Comparison of ENCODE assay signal across 8 cellular contexts in genomic region chr17:9291912-9292562, GRCh38.
DNase-seq lines count a peak whose midpoint lies in the region; ATAC-seq and TF ChIP-seq lines count a peak whose summit lies in the region.

No MANE protein-coding gene starts in this region.

- POLR2A ChIA-PET in CD8-positive, alpha-beta T cell (lab: Charles Lee), result no interaction called here
- POLR2A ChIA-PET in activated CD4-positive, alpha-beta T cell treated with anti-CD3 and anti-CD28 coated beads, Interleukin-2, amount 10 ng/mL, durations not matched to agents 7 days and 5 days (lab: Charles Lee), result no interaction called here
- POLR2A ChIA-PET in naive thymus-derived CD8-positive, alpha-beta T cell (lab: Charles Lee), result no interaction called here

- H3K27me3 Mint-ChIP-seq in CD8-positive, alpha-beta T cell (ENCODE audit: low read depth), result no peaks in the 10 kb centered on the region
- no peaks in the 10 kb centered on the region for H3K27me3 Mint-ChIP-seq in activated CD4-positive, alpha-beta T cell treated with anti-CD3 and anti-CD28 coated beads, Interleukin-2, amount 10 ng/mL, durations not matched to agents 7 days and 5 days
- no peaks in the 10 kb centered on the region for H3K27me3 Mint-ChIP-seq in naive thymus-derived CD8-positive, alpha-beta T cell

- no peaks in the 10 kb centered on the region for H3K9me3 Mint-ChIP-seq in CD8-positive, alpha-beta T cell
- no peaks in the 10 kb centered on the region for H3K9me3 Mint-ChIP-seq in activated CD4-positive, alpha-beta T cell treated with anti-CD3 and anti-CD28 coated beads, Interleukin-2, amount 10 ng/mL, durations not matched to agents 7 days and 5 days
- no peaks in the 10 kb centered on the region for H3K9me3 Mint-ChIP-seq in naive thymus-derived CD8-positive, alpha-beta T cell

- no peak overlapping the region for H3K27ac ChIP-seq in CD8-positive, alpha-beta T cell (ENCODE audit: low read depth, low read length)
- peak overlapping the region; percentile 19 to 62 for H3K27ac ChIP-seq in esophagus (ENCODE audit: low read depth in 2 of 2, low read length in 1 of 2)
- H3K27ac ChIP-seq in urinary bladder (ENCODE audit: low read depth), result peak overlapping the region; percentile 49

- H3K4me1 ChIP-seq in CD8-positive, alpha-beta T cell (ENCODE audit: insufficient read depth, low read length), result peaks cover 7% of the 10 kb centered on the region
- H3K4me1 ChIP-seq in esophagus (ENCODE audit: control insufficient read depth in 2 of 2, insufficient read depth in 2 of 2, low read length in 1 of 2), result peaks cover 0 to 2% of the 10 kb centered on the region in 2 donors
- no peaks in the 10 kb centered on the region for H3K4me1 ChIP-seq in urinary bladder (ENCODE audit: insufficient read depth)

- no peak overlapping the region for H3K4me3 Mint-ChIP-seq in CD8-positive, alpha-beta T cell
- no peak overlapping the region for H3K4me3 Mint-ChIP-seq in activated CD4-positive, alpha-beta T cell treated with anti-CD3 and anti-CD28 coated beads, Interleukin-2, amount 10 ng/mL, durations not matched to agents 7 days and 5 days
- H3K4me3 Mint-ChIP-seq in naive thymus-derived CD8-positive, alpha-beta T cell, result no peak overlapping the region

- no peaks in the 10 kb centered on the region for H3K9me3 ChIP-seq in CD8-positive, alpha-beta T cell (ENCODE audit: low read length)
- no peaks in the 10 kb centered on the region for H3K9me3 ChIP-seq in esophagus (ENCODE audit: control insufficient read depth in 2 of 2, insufficient read depth in 1 of 2, low read depth in 1 of 2, low read length in 1 of 2)

- no peak overlapping the region for H3K4me3 ChIP-seq in CD8-positive, alpha-beta T cell (ENCODE audit: low read depth, low read length)
- H3K4me3 ChIP-seq in esophagus (ENCODE audit: low read depth in 1 of 2, low read length in 2 of 2) (no peak overlapping the region), urinary bladder (ENCODE audit: low read depth, low read length) (no peak overlapping the region)

- intact Hi-C loops in CD8-positive, alpha-beta T cell (cut with DNase I, micrococcal nuclease), result loop anchor here in 1 of 2 experiments (10.0 kb wide), 1 partner anchor 177 kb away; no protein-coding TSS in a partner anchor

- peak; percentile 52 for TF ChIP-seq CTCF in CD8-positive, alpha-beta T cell (IDR thresholded peaks at IDR 0.05)

- H3K36me3 Mint-ChIP-seq in CD8-positive, alpha-beta T cell, result no peaks in the 10 kb centered on the region
- H3K36me3 Mint-ChIP-seq in activated CD4-positive, alpha-beta T cell treated with anti-CD3 and anti-CD28 coated beads, Interleukin-2, amount 10 ng/mL, durations not matched to agents 7 days and 5 days (ENCODE audit: low read depth), result peaks cover 2% of the 10 kb centered on the region
- H3K36me3 Mint-ChIP-seq in naive thymus-derived CD8-positive, alpha-beta T cell, result no peaks in the 10 kb centered on the region

- H3K27ac Mint-ChIP-seq in CD8-positive, alpha-beta T cell, result no peak overlapping the region
- H3K27ac Mint-ChIP-seq in activated CD4-positive, alpha-beta T cell treated with anti-CD3 and anti-CD28 coated beads, Interleukin-2, amount 10 ng/mL, durations not matched to agents 7 days and 5 days, result no peak overlapping the region
- peak overlapping the region in 4 of 10 donors; percentile 22 to 80 (median 36) for H3K27ac Mint-ChIP-seq in naive thymus-derived CD8-positive, alpha-beta T cell

- WGBS in esophagus, 2 donors, result 36 to 37% methylated on average over 8 of the region's 8 CpGs
- 18% methylated on average over 8 of the region's 8 CpGs for WGBS in urinary bladder

- peaks cover 26% of the 10 kb centered on the region for H3K4me1 Mint-ChIP-seq in CD8-positive, alpha-beta T cell (ENCODE audit: low read depth)
- H3K4me1 Mint-ChIP-seq in activated CD4-positive, alpha-beta T cell treated with anti-CD3 and anti-CD28 coated beads, Interleukin-2, amount 10 ng/mL, durations not matched to agents 7 days and 5 days, result peaks cover 24% of the 10 kb centered on the region
- H3K4me1 Mint-ChIP-seq in naive thymus-derived CD8-positive, alpha-beta T cell, result peaks cover 17 to 37% (median 31%) of the 10 kb centered on the region in 4 donors

- ATAC-seq in CD8-positive, alpha-beta T cell, result peak; percentile 48
- ATAC-seq in naive thymus-derived CD8-positive, alpha-beta T cell, result peak; percentile 74 to 75
- no peak for ATAC-seq in GM21526 (IDR thresholded peaks at IDR 0.05; ENCODE audit: low FRiP score, unreplicated experiment)

- peak in 4 of 7 experiments; percentile 1 to 34 (median 20) for DNase-seq in CD8-positive, alpha-beta T cell
- DNase-seq in HPDE6-E6E7 (ENCODE audit: extremely low spot score), result peak; percentile 17
- peak; percentile 48 for DNase-seq in activated CD4-positive, alpha-beta T cell treated with anti-CD3 and anti-CD28 coated beads, Interleukin-2, amount 10 ng/mL, durations not matched to agents 7 days and 5 days
- DNase-seq in naive thymus-derived CD8-positive, alpha-beta T cell, result peak in 7 of 10 donors; percentile 1 to 36 (median 10)
- DNase-seq in SW 1271 (lab: John Stamatoyannopoulos, UW), result no peak

- no peaks in the 10 kb centered on the region for H3K27me3 ChIP-seq in CD8-positive, alpha-beta T cell (ENCODE audit: insufficient read depth, low read length)
- no peaks in the 10 kb centered on the region for H3K27me3 ChIP-seq in esophagus (ENCODE audit: control insufficient read depth in 1 of 2, insufficient read depth in 2 of 2, low read length in 2 of 2)

- no peaks in the 10 kb centered on the region for H3K36me3 ChIP-seq in CD8-positive, alpha-beta T cell (ENCODE audit: insufficient read depth, low read length)
- no peaks in the 10 kb centered on the region for H3K36me3 ChIP-seq in esophagus (ENCODE audit: control insufficient read depth in 2 of 2, insufficient read depth in 2 of 2, low read length in 1 of 2)
- no peaks in the 10 kb centered on the region for H3K36me3 ChIP-seq in urinary bladder (ENCODE audit: insufficient read depth)

- CTCF ChIA-PET in CD8-positive, alpha-beta T cell (lab: Charles Lee), result interaction anchor here (1.0 to 1.5 kb wide), 4 partner anchors 12 to 44 kb away, joined by 3 to 4 read pairs (median 4); no protein-coding TSS in a partner anchor
- CTCF ChIA-PET in activated CD4-positive, alpha-beta T cell treated with anti-CD3 and anti-CD28 coated beads, Interleukin-2, amount 10 ng/mL, durations not matched to agents 7 days and 5 days (lab: Charles Lee), result interaction anchor here (1.1 kb wide), 1 partner anchor 17 kb away, joined by 3 read pairs; no protein-coding TSS in a partner anchor

Comparison
In these comparisons a context has a peak if more than half of its experiments do, and no peak if none do; other contexts are left out.
1. DNase-seq: peak in CD8-positive, alpha-beta T cell (4 of 7), HPDE6-E6E7 (single experiment), activated CD4-positive, alpha-beta T cell treated with anti-CD3 and anti-CD28 coated beads, Interleukin-2, amount 10 ng/mL, durations not matched to agents 7 days and 5 days (single experiment) and naive thymus-derived CD8-positive, alpha-beta T cell (7 of 10); none in SW 1271 (0 of 2).